ENCODE assay signal across 22 cellular contexts in the genomic region with DNA sequence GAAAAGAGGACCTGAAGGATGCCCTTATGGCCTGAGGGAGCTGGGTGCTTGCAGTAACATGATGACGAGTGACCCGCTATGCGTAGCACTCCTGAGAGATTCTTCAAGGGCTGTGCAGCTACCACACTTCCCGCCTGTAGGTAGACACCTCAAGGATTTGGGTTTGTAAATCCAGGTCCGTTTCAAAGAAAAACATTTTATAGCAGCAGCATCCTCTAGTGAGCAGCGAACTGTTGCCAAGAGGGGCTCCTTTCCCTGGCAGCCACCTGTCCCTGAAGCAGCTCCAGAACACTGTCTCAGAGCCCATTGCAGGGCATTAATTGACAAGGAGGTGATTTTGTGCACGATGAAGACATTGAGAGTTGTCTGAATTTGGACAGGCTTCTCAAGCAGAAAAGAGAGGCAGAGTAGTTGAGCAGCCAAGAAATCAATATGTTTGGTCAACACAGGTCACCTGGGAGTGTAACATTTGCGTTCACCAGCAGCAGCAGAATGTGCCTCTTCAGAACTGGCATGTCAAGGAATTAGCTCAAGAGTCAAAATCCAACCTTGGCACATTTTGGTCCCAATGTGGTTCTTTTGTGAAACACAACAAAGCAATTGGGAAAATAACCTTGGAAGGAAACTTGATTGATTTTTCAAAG.
"Had no signal": no experiment of that assay in that cellular context is flagged by ENCODE, and none has a peak within 500 bp of the region (broad histone marks: within the 10 kb centered on the region; RNA-seq: fewer than 3 reads in every experiment).

No MANE protein-coding gene starts in this region.

- H3K4me2 ChIP-seq: PC-9 had no signal

- FAIRE-seq: astrocyte, colon, TTC549 had no signal

- H3K27ac ChIP-seq: PC-9 had no signal

- DNase-seq: activated B cell treated with CpG ODN at 0.5 μM for 24 hours; activated CD4-positive, alpha-beta memory T cell treated with anti-CD3 and anti-CD28 coated beads for 36 hours; activated CD4-positive, alpha-beta T cell treated with anti-CD3 and anti-CD28 coated beads, Interleukin-2, amount 10 ng/mL, durations not matched to agents 7 days and 5 days; activated CD8-positive, alpha-beta memory T cell treated with anti-CD3 and anti-CD28 coated beads for 24 hours; activated effector memory CD4-positive, alpha-beta T cell treated with anti-CD3 and anti-CD28 coated beads, Interleukin-2, amount 50 U/mL, for 16 hours; activated naive CD4-positive, alpha-beta T cell treated with anti-CD3 and anti-CD28 coated beads for 36 hours; activated T-cell treated with anti-CD3 and anti-CD28 coated beads, Interleukin-2, amount 50 U/mL, for 4 hours; amygdala; cerebellar nuclear complex; KG1; NCI-H1048; NCI-H1436 treated with DMSO at 0.1 percent for 48 hours; NCI-H187; NCI-H510A treated with DMSO at 0.1 percent for 48 hours; NCI-H69; PC-9; SIG-M5; T-helper 17 cell; T1000 had no signal

- H2AFZ ChIP-seq: PC-9 had no signal

- ATAC-seq: activated T-cell treated with anti-CD3 and anti-CD28 coated beads, Interleukin-2, amount 50 U/mL, for 4 hours; T-helper 17 cell had no signal

- H3K4me3 ChIP-seq: PC-9 had no signal
